34 cellular contexts compared by ENCODE assay signal in the genomic region with DNA sequence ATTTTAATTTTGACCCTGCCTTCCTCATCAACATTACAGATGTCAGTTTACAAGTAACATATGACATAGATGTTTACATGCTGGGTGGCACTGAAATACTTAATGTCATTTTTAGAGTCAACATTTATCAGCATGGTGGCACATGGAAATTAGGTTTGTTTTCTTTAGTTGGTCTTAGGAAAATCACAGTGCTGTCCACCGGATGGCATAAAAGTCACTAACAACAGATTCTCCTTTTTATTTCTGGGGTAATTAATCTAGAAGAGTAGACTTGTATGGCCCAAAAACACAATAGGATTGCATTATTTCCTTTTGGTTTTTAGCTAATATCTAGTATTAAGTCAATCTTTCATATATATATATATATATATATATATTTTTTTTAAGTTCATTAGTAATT.
A peak's percentile ranks its signal among the peaks of the same experiment; 100 is the strongest.
DNase-seq lines count a peak whose midpoint lies in the region; ATAC-seq, FAIRE-seq and TF ChIP-seq lines count a peak whose summit lies in the region.
"Had no signal": no experiment of that assay in that cellular context is flagged by ENCODE, and none has a peak within 500 bp of the region (broad histone marks: within the 10 kb centered on the region; RNA-seq: fewer than 3 reads in every experiment).

No MANE protein-coding gene starts in this region.

- H2BK5ac ChIP-seq in IMR-90 (ENCODE audit: low read depth, low read length, poor library complexity, severe bottlenecking) = no peak overlapping the region

- CTCF ChIA-PET in A549 (lab: Yijun Ruan, JAX) = no interaction called here
- CTCF ChIA-PET in IMR-90 (lab: Yijun Ruan, JAX) = interaction anchor here (1.0 kb wide), 1 partner anchor 29 kb away, joined by 4 read pairs; no protein-coding TSS in a partner anchor

- no peaks in the 10 kb centered on the region for H3K36me3 ChIP-seq in IMR-90 (ENCODE audit: control insufficient read depth, insufficient read depth, low read length)
- H3K36me3 ChIP-seq: BE2C, gastroesophageal sphincter, upper lobe of left lung had no signal

- H3K27ac ChIP-seq in A549 (no peak overlapping the region), IMR-90 (ENCODE audit: insufficient read depth, low read length) (no peak overlapping the region), right cardiac atrium (ENCODE audit: low read length) (no peak overlapping the region)
- H3K27ac ChIP-seq: epithelial cell of prostate, gastroesophageal sphincter, hepatocyte, HL-60, parathyroid adenoma, upper lobe of left lung had no signal

- no peaks in the 10 kb centered on the region for H3K9me3 Mint-ChIP-seq in activated T-cell treated with anti-CD3 and anti-CD28 coated beads, Interleukin-2, amount 50 U/mL, for 4 hours
- H3K9me3 Mint-ChIP-seq: activated naive CD8-positive, alpha-beta T cell treated with anti-CD3 and anti-CD28 coated beads, Interleukin-2, amount 50 U/mL, for 24 hours; activated T-cell treated with anti-CD3 and anti-CD28 coated beads, Interleukin-2, amount 50 U/mL, for 24 hours; brain; GM23338 had no signal

- no peak overlapping the region for H4K8ac ChIP-seq in IMR-90 (ENCODE audit: low read depth in 2 of 2, low read length in 2 of 2)

- TF ChIP-seq POLR2A in A549 (IDR thresholded peaks at IDR 0.05; ENCODE audit: low read length) (no peak), IMR-90 (IDR thresholded peaks at IDR 0.05; ENCODE audit: low read depth, low read length) (no peak), lower leg skin (IDR thresholded peaks at IDR 0.05) (no peak)

- no peak overlapping the region for H2BK15ac ChIP-seq in IMR-90 (ENCODE audit: low read depth, low read length)

- H3K14ac ChIP-seq in IMR-90 (replicated peaks; ENCODE audit: low read depth, low read length) = no peak overlapping the region

- no peak for ATAC-seq in A549
- ATAC-seq in IMR-90 (ENCODE audit: low read depth) = no peak
- no peak for ATAC-seq in right cardiac atrium
- no peak for ATAC-seq in activated T-cell treated with anti-CD3 and anti-CD28 coated beads, Interleukin-2, amount 50 U/mL, for 4 hours
- ATAC-seq: activated naive CD8-positive, alpha-beta T cell treated with anti-CD3 and anti-CD28 coated beads, Interleukin-2, amount 50 U/mL, for 24 hours; gastroesophageal sphincter; GM23338; left ventricle myocardium superior; sciatic nerve; stimulated activated effector memory CD8-positive, alpha-beta T cell treated with anti-CD3 and anti-CD28 coated beads, Interleukin-12 subunit alpha, Interleukin-12 subunit beta, amount 100 ng/mL, for 72 hours had no signal

- POLR2A ChIA-PET in A549 (lab: Yijun Ruan, JAX) (no interaction called here), IMR-90 (lab: Charles Lee; ENCODE audit: unreplicated experiment) (no interaction called here)

- no peak overlapping the region for H4K91ac ChIP-seq in IMR-90 (ENCODE audit: insufficient read depth, low read depth, low read length)

- H3K27me3 Mint-ChIP-seq in activated T-cell treated with anti-CD3 and anti-CD28 coated beads, Interleukin-2, amount 50 U/mL, for 4 hours (ENCODE audit: low read depth) = no peaks in the 10 kb centered on the region

- no peak for FAIRE-seq in A549 (lab: Jason Lieb, UNC)

- intact Hi-C loops in IMR-90 (cut with micrococcal nuclease) (no loop called here), lower leg skin (cut with DNase I; ENCODE audit: low total_unique reads) (no loop called here), right cardiac atrium (cut with DNase I) (no loop called here)

- dilution Hi-C loops in IMR-90 (cut with HindIII; ENCODE audit: low sequenced_read_pairs, unreplicated experiment) = no loop called here

- H2AK9ac ChIP-seq in IMR-90 (replicated peaks; ENCODE audit: low read depth, low read length, poor library complexity) = no peak overlapping the region

- H3K9me1 ChIP-seq in IMR-90 (ENCODE audit: insufficient read depth, low read length) = no peaks in the 10 kb centered on the region

- WGBS in A549 (ENCODE audit: missing lambda C conversion rate) = 73% methylated on average over 1 of the region's 1 CpG
- no CpG with 5 or more reads among the region's 1 CpG for WGBS in IMR-90 (ENCODE audit: extremely low coverage in 2 of 2, insufficient read length in 1 of 2), 2 experiments
- WGBS in lower leg skin, 2 donors = 66 to 71% methylated on average over 1 of the region's 1 CpG
- 70% methylated on average over 1 of the region's 1 CpG for WGBS in right cardiac atrium

- no peak overlapping the region for H4K5ac ChIP-seq in IMR-90 (ENCODE audit: low read depth, low read length)

- no peaks in the 10 kb centered on the region for H3K36me3 Mint-ChIP-seq in activated T-cell treated with anti-CD3 and anti-CD28 coated beads, Interleukin-2, amount 50 U/mL, for 4 hours (ENCODE audit: insufficient read depth)
- H3K36me3 Mint-ChIP-seq: brain; immature natural killer cell; stimulated activated effector memory CD8-positive, alpha-beta T cell treated with anti-CD3 and anti-CD28 coated beads, Interleukin-12 subunit alpha, Interleukin-12 subunit beta, amount 100 ng/mL, for 72 hours had no signal

- H3K4me2 ChIP-seq in A549 (no peak overlapping the region), IMR-90 (ENCODE audit: low read depth, low read length) (no peak overlapping the region)
- H3K4me2 ChIP-seq: GM23338, hepatocyte had no signal

- no peak overlapping the region for H2BK20ac ChIP-seq in IMR-90 (ENCODE audit: low read depth, low read length)

- no peak overlapping the region for H3K4ac ChIP-seq in IMR-90 (ENCODE audit: low read depth, low read length)

- H3K9me3 ChIP-seq in A549 (no peaks in the 10 kb centered on the region), IMR-90 (ENCODE audit: control insufficient read depth, insufficient read depth, low read length) (no peaks in the 10 kb centered on the region), right cardiac atrium (ENCODE audit: control insufficient read depth, low read length) (no peaks in the 10 kb centered on the region)
- H3K9me3 ChIP-seq: BE2C, gastroesophageal sphincter, upper lobe of left lung had no signal

- no peak overlapping the region for H3K4me3 Mint-ChIP-seq in activated T-cell treated with anti-CD3 and anti-CD28 coated beads, Interleukin-2, amount 50 U/mL, for 4 hours
- H3K4me3 Mint-ChIP-seq: activated naive CD8-positive, alpha-beta T cell treated with anti-CD3 and anti-CD28 coated beads, Interleukin-2, amount 50 U/mL, for 24 hours; activated T-cell treated with anti-CD3 and anti-CD28 coated beads, Interleukin-2, amount 50 U/mL, for 24 hours; brain; GM23338; immature natural killer cell; stimulated activated effector memory CD8-positive, alpha-beta T cell treated with anti-CD3 and anti-CD28 coated beads, Interleukin-12 subunit alpha, Interleukin-12 subunit beta, amount 100 ng/mL, for 72 hours had no signal

- peak; percentile 23; the same call in 1 of the 3 replicates for TF ChIP-seq CTCF in A549 (IDR thresholded peaks at IDR 0.05)
- TF ChIP-seq CTCF in IMR-90 (conservative IDR thresholded peaks at IDR 0.05; ENCODE audit: low read depth, low read length) = peak; percentile 30; the same call in 1 of the 2 replicates
- peak; percentile 6 for TF ChIP-seq CTCF in astrocyte of the spinal cord (IDR thresholded peaks at IDR 0.05; ENCODE audit: low read depth, low read length)
- no peak for TF ChIP-seq CTCF in lower leg skin (IDR thresholded peaks at IDR 0.05)

- no TSS peak for BruUV-seq in IMR-90 (replicated peaks; lab: Mats Ljungman, UMichigan)

- no peaks in the 10 kb centered on the region for H4K20me1 ChIP-seq in IMR-90 (ENCODE audit: insufficient read depth, low read length)

- peak in 1 of 2 experiments; percentile 6 for DNase-seq in A549 (ENCODE audit: low read depth in 1 of 2, low spot score in 1 of 2)
- DNase-seq in IMR-90 = peak; percentile 16
- no peak for DNase-seq in astrocyte of the spinal cord (ENCODE audit: low read depth, low spot score)
- DNase-seq in iris pigment epithelial cell (ENCODE audit: low read depth) = peak; percentile 9
- DNase-seq in activated CD8-positive, alpha-beta memory T cell treated with anti-CD3 and anti-CD28 coated beads for 24 hours = no peak
- no peak for DNase-seq in lower leg skin (ENCODE audit: low spot score in 2 of 2)
- no peak for DNase-seq in right cardiac atrium
- DNase-seq in activated T-cell treated with anti-CD3 and anti-CD28 coated beads, Interleukin-2, amount 50 U/mL, for 4 hours = no peak
- DNase-seq: activated CD4-positive, alpha-beta T cell treated with anti-CD3 and anti-CD28 coated beads for 4 hours; activated naive CD8-positive, alpha-beta T cell treated with anti-CD3 and anti-CD28 coated beads, Interleukin-2, amount 50 U/mL, for 24 hours; activated T-cell treated with anti-CD3 and anti-CD28 coated beads, Interleukin-2, amount 50 U/mL, for 24 hours; BE2C; DMS153; effector CD4-positive, alpha-beta T cell; immature natural killer cell; left ventricle myocardium superior; NCI-H1092; NCI-H187; NCI-H345; NCI-H748 treated with DMSO at 0.1 percent for 48 hours; RPMI8226; stimulated activated CD4-positive, alpha-beta T cell treated with anti-CD3 and anti-CD28 coated beads, Interleukin-4, amount 100 ng/mL, for 24 hours; substantia nigra; T-helper 2 cell; upper lobe of left lung had no signal

- H3K18ac ChIP-seq in IMR-90 (ENCODE audit: low read depth, low read length) = no peak overlapping the region

- TF ChIP-seq RAD21 in A549 (conservative IDR thresholded peaks at IDR 0.05 in 1 of 2, IDR thresholded peaks at IDR 0.05 in 1 of 2) (peak; percentile 23 to 38; a peak in 3 of 5 replicates), IMR-90 (IDR thresholded peaks at IDR 0.05; ENCODE audit: low read length) (peak; percentile 47)

- no peak for TF ChIP-seq EP300 in A549 (IDR thresholded peaks at IDR 0.05)

- H3K27me3 ChIP-seq in IMR-90 (ENCODE audit: control insufficient read depth, insufficient read depth, low read length) (peaks cover 1% of the 10 kb centered on the region; the same call in 1 of the 2 replicates), right cardiac atrium (ENCODE audit: control insufficient read depth, insufficient read depth) (no peaks in the 10 kb centered on the region)
- H3K27me3 ChIP-seq: BE2C, hepatocyte, upper lobe of left lung had no signal

- H2AK5ac ChIP-seq in IMR-90 (ENCODE audit: low read depth, low read length) = no peak overlapping the region

- H2AFZ ChIP-seq in IMR-90 (replicated peaks; ENCODE audit: low read length, poor library complexity) = no peak overlapping the region
- H2AFZ ChIP-seq: GM23338, hepatocyte, parathyroid adenoma had no signal

- no peak overlapping the region for H3K23ac ChIP-seq in IMR-90 (ENCODE audit: low read depth, low read length)

- H3K79me1 ChIP-seq in IMR-90 (ENCODE audit: low read depth in 1 of 2, low read length in 2 of 2) = no peaks in the 10 kb centered on the region

- no peak overlapping the region for H2BK120ac ChIP-seq in IMR-90 (ENCODE audit: low read depth, low read length)

- in situ Hi-C loops in IMR-90 (cut with MboI; ENCODE audit: low sequenced_read_pairs) = no loop called here
- in situ Hi-C loops in astrocyte of the spinal cord (cut with HindIII; ENCODE audit: low sequenced_read_pairs) = no loop called here

- H3K56ac ChIP-seq in IMR-90 (ENCODE audit: extremely low read depth, insufficient read depth, low read length) = no peak overlapping the region

- no peak overlapping the region for H3K4me3 ChIP-seq in A549
- no peak overlapping the region for H3K4me3 ChIP-seq in IMR-90 (ENCODE audit: insufficient read depth, low read depth, low read length)
- H3K4me3 ChIP-seq in astrocyte of the spinal cord (ENCODE audit: low read depth, low read length) = no peak overlapping the region
- no peak overlapping the region for H3K4me3 ChIP-seq in lower leg skin (ENCODE audit: low read depth, poor library complexity, severe bottlenecking)
- H3K4me3 ChIP-seq in right cardiac atrium (ENCODE audit: low read length) = no peak overlapping the region
- H3K4me3 ChIP-seq: gastroesophageal sphincter, GM23338, hepatocyte, upper lobe of left lung had no signal

- H3K4me1 ChIP-seq in A549 = peaks cover 8% of the 10 kb centered on the region; the same call in 2 of the 3 replicates
- no peaks in the 10 kb centered on the region; the same call in 1 of the 2 replicates for H3K4me1 ChIP-seq in IMR-90 (ENCODE audit: control insufficient read depth, insufficient read depth, low read length)
- no peaks in the 10 kb centered on the region for H3K4me1 ChIP-seq in right cardiac atrium (ENCODE audit: control insufficient read depth, insufficient read depth, low read length)
- H3K4me1 ChIP-seq: BE2C, parathyroid adenoma, upper lobe of left lung had no signal

- no peak overlapping the region for H3K9ac ChIP-seq in IMR-90 (ENCODE audit: low read depth, low read length)
- H3K9ac ChIP-seq: parathyroid adenoma had no signal

- H3K4me1 Mint-ChIP-seq in activated T-cell treated with anti-CD3 and anti-CD28 coated beads, Interleukin-2, amount 50 U/mL, for 4 hours (ENCODE audit: low read depth) = no peaks in the 10 kb centered on the region
- H3K4me1 Mint-ChIP-seq: activated naive CD8-positive, alpha-beta T cell treated with anti-CD3 and anti-CD28 coated beads, Interleukin-2, amount 50 U/mL, for 24 hours; immature natural killer cell; stimulated activated effector memory CD8-positive, alpha-beta T cell treated with anti-CD3 and anti-CD28 coated beads, Interleukin-12 subunit alpha, Interleukin-12 subunit beta, amount 100 ng/mL, for 72 hours had no signal

Comparison
In these comparisons a context has a peak if more than half of its experiments do, and no peak if none do; other contexts are left out.
1. DNase-seq: peak in IMR-90 (single experiment) and iris pigment epithelial cell (single experiment); none in astrocyte of the spinal cord (single experiment), activated CD8-positive, alpha-beta memory T cell treated with anti-CD3 and anti-CD28 coated beads for 24 hours (single experiment), lower leg skin (0 of 2), right cardiac atrium (0 of 3) and activated T-cell treated with anti-CD3 and anti-CD28 coated beads, Interleukin-2, amount 50 U/mL, for 4 hours (single experiment).
2. CTCF ChIP-seq: peak in A549 (single experiment), IMR-90 (single experiment) and astrocyte of the spinal cord (single experiment); none in lower leg skin (0 of 3).